ENCODE assay signal across 7 cellular contexts in the genomic region with DNA sequence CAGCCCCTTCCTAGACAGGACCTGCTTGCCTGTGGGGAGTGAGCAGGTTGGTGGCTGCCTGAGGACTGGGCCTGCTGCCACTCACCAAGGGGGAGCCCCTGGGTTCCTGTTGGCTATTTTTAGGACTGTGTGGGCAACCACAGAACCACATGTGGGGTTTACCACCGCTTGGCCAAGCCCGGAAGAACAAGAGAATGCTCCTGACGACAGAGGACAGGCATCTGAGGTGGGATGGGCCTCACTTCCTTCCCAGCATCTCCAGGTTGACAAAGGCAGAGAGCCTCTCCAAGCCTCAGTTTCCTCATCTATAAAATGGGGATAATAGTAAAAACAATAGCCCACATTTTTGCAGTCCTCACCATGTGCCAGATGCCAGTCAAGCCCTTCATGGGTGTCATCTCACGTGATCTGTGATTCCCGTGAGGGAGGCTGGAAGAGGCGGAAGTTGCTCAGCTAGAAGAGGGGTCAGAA. TPM values are rescaled to one million over a fixed set of nuclear protein-coding genes. Genes with fewer than 3 reads are reported as not detected.
DNase-seq lines count a peak whose midpoint lies in the region; ATAC-seq, FAIRE-seq and TF ChIP-seq lines count a peak whose summit lies in the region.

No MANE protein-coding gene starts in this region.

- H3K27me3 ChIP-seq in uterus = no peaks in the 10 kb centered on the region

- TF ChIP-seq POLR2A in uterus (IDR thresholded peaks at IDR 0.05) = no peak

- DNase-seq in NAMALWA (ENCODE audit: low spot score) (peak; percentile 83), astrocyte of the cerebellum (ENCODE audit: low read depth) (peak; percentile 78), frontal cortex (ENCODE audit: low spot score in 2 of 2) (no peak), uterus (no peak)
- DNase-seq in stimulated activated CD8-positive, alpha-beta memory T cell treated with anti-CD3 and anti-CD28 coated beads, Interleukin-7, amount 100 ng/mL, for 48 hours (ENCODE audit: extremely low read depth in 1 of 2, low read depth in 1 of 2) = peak; percentile 64 to 79

- H3K9me3 ChIP-seq in uterus = no peaks in the 10 kb centered on the region

- no peak overlapping the region for H3K27ac ChIP-seq in uterus

- in situ Hi-C loops in astrocyte of the cerebellum (cut with HindIII; ENCODE audit: low sequenced_read_pairs) = no loop called here

- H3K36me3 ChIP-seq in uterus = no peaks in the 10 kb centered on the region

- no peak overlapping the region for H3K4me3 ChIP-seq in astrocyte of the cerebellum (ENCODE audit: low read depth, low read length)
- H3K4me3 ChIP-seq in uterus = no peak overlapping the region

- intact Hi-C loops in uterus (cut with DNase I; ENCODE audit: low total_unique reads) = no loop called here

- TF ChIP-seq CTCF in astrocyte of the cerebellum (IDR thresholded peaks at IDR 0.05; ENCODE audit: low read depth, low read length, missing control alignments) (no peak), uterus (IDR thresholded peaks at IDR 0.05) (no peak)

- H3K4me1 ChIP-seq in uterus = peaks cover 0 to 11% of the 10 kb centered on the region in 2 donors

- no peak for FAIRE-seq in frontal cortex (lab: Jason Lieb, UNC)

- ATAC-seq in GM18867 (IDR thresholded peaks at IDR 0.05; ENCODE audit: unreplicated experiment) (peak; percentile 84), HG02588 (IDR thresholded peaks at IDR 0.05; ENCODE audit: unreplicated experiment) (peak; percentile 83)

RNA-seq across cellular contexts. Expression of a gene that starts 43.6 kb away (rescaled TPM):
- total RNA-seq in frontal cortex = 0.41 TPM
- total RNA-seq in uterus = 100 to 1,000 TPM in 1 of 4 donors, 10 to 100 TPM in 2, 1 to 10 TPM in 1; 10.0 to 121 (median 17.5) TPM

Comparison
In these comparisons a context has a peak if more than half of its experiments do, and no peak if none do; other contexts are left out.
1. DNase-seq: peak in NAMALWA (single experiment), astrocyte of the cerebellum (single experiment) and stimulated activated CD8-positive, alpha-beta memory T cell treated with anti-CD3 and anti-CD28 coated beads, Interleukin-7, amount 100 ng/mL, for 48 hours (2 of 2); none in frontal cortex (0 of 2) and uterus (0 of 2).